ENCODE assay signal across 2 cellular contexts in genomic region chr21:32978346-32979270, GRCh38.
TF ChIP-seq lines count a peak whose summit lies in the region.

No MANE protein-coding gene starts in this region.

TF ChIP-seq in WTC11, 78 proteins besides CTCF, POLR2A, EP300 and RAD21 (continued from another document):
- TF ChIP-seq SMAD3 (CRISPR knock-in tag; IDR thresholded peaks at IDR 0.05; ENCODE audit: borderline replicate concordance) (no peak), ZNF219 (CRISPR knock-in tag; IDR thresholded peaks at IDR 0.05; ENCODE audit: borderline replicate concordance) (no peak), FOXJ3 (CRISPR knock-in tag; IDR thresholded peaks at IDR 0.05; ENCODE audit: borderline replicate concordance) (no peak), CREB1 (CRISPR knock-in tag; IDR thresholded peaks at IDR 0.05) (no peak), TEAD4 (CRISPR knock-in tag; IDR thresholded peaks at IDR 0.05) (no peak), ZNF138 (CRISPR knock-in tag; conservative IDR thresholded peaks at IDR 0.05) (no peak), TP53 (CRISPR knock-in tag; IDR thresholded peaks at IDR 0.05) (no peak), TEAD1 (CRISPR knock-in tag; IDR thresholded peaks at IDR 0.05) (no peak), SOX15 (CRISPR knock-in tag; IDR thresholded peaks at IDR 0.05) (no peak), MYBL2 (CRISPR knock-in tag; IDR thresholded peaks at IDR 0.05) (no peak), NFE2L1 (CRISPR knock-in tag; IDR thresholded peaks at IDR 0.05) (no peak), MXD4 (CRISPR knock-in tag; IDR thresholded peaks at IDR 0.05; ENCODE audit: borderline replicate concordance) (no peak), PREB (CRISPR knock-in tag; IDR thresholded peaks at IDR 0.05; ENCODE audit: borderline replicate concordance) (no peak), ZNF396 (CRISPR knock-in tag; IDR thresholded peaks at IDR 0.05; ENCODE audit: borderline replicate concordance) (no peak)
- TF ChIP-seq, protein P1, sequence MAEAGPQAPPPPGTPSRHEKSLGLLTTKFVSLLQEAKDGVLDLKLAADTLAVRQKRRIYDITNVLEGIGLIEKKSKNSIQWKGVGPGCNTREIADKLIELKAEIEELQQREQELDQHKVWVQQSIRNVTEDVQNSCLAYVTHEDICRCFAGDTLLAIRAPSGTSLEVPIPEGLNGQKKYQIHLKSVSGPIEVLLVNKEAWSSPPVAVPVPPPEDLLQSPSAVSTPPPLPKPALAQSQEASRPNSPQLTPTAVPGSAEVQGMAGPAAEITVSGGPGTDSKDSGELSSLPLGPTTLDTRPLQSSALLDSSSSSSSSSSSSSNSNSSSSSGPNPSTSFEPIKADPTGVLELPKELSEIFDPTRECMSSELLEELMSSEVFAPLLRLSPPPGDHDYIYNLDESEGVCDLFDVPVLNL (CRISPR knock-in tag; IDR thresholded peaks at IDR 0.05; ENCODE audit: borderline replicate concordance, low read depth), result no peak
- TF ChIP-seq, protein P2, sequence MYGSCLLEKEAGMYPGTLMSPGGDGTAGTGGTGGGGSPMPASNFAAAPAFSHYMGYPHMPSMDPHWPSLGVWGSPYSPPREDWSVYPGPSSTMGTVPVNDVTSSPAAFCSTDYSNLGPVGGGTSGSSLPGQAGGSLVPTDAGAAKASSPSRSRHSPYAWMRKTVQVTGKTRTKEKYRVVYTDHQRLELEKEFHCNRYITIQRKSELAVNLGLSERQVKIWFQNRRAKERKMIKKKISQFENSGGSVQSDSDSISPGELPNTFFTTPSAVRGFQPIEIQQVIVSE (CRISPR knock-in tag; IDR thresholded peaks at IDR 0.05; ENCODE audit: borderline replicate concordance), result no peak

TF ChIP-seq in H1, 55 proteins besides CTCF, POLR2A, EP300 and RAD21:
- no peak for TF ChIP-seq CHD7 (IDR thresholded peaks at IDR 0.05; ENCODE audit: insufficient replicate concordance, low read length)
- no peak for TF ChIP-seq NANOG (IDR thresholded peaks at IDR 0.05; ENCODE audit: insufficient read depth, low read depth, low read length, poor library complexity, severe bottlenecking)
- TF ChIP-seq SIRT6 (IDR thresholded peaks at IDR 0.05; ENCODE audit: low read length), result no peak
- no peak for TF ChIP-seq EGR1 (IDR thresholded peaks at IDR 0.05; ENCODE audit: borderline replicate concordance, low read depth, low read length)
- TF ChIP-seq SP4 (IDR thresholded peaks at IDR 0.05; ENCODE audit: low read length), result no peak
- TF ChIP-seq RFX5 (IDR thresholded peaks at IDR 0.05; ENCODE audit: borderline replicate concordance, low read depth, low read length), result no peak
- TF ChIP-seq, protein P3, sequence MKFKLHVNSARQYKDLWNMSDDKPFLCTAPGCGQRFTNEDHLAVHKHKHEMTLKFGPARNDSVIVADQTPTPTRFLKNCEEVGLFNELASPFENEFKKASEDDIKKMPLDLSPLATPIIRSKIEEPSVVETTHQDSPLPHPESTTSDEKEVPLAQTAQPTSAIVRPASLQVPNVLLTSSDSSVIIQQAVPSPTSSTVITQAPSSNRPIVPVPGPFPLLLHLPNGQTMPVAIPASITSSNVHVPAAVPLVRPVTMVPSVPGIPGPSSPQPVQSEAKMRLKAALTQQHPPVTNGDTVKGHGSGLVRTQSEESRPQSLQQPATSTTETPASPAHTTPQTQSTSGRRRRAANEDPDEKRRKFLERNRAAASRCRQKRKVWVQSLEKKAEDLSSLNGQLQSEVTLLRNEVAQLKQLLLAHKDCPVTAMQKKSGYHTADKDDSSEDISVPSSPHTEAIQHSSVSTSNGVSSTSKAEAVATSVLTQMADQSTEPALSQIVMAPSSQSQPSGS (IDR thresholded peaks at IDR 0.05; ENCODE audit: low read length), result no peak
- TF ChIP-seq, protein P4, sequence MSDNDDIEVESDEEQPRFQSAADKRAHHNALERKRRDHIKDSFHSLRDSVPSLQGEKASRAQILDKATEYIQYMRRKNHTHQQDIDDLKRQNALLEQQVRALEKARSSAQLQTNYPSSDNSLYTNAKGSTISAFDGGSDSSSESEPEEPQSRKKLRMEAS (IDR thresholded peaks at IDR 0.05), result no peak
- TF ChIP-seq, protein P5, sequence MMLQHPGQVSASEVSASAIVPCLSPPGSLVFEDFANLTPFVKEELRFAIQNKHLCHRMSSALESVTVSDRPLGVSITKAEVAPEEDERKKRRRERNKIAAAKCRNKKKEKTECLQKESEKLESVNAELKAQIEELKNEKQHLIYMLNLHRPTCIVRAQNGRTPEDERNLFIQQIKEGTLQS (IDR thresholded peaks at IDR 0.05; ENCODE audit: insufficient read depth, low read depth, low read length), result no peak
- no peak for TF ChIP-seq RBBP5 (IDR thresholded peaks at IDR 0.05; ENCODE audit: borderline replicate concordance, low read depth, low read length)
- TF ChIP-seq FOSL1 (IDR thresholded peaks at IDR 0.05; ENCODE audit: insufficient read depth, low read depth, low read length), result no peak
- TF ChIP-seq CEBPB (IDR thresholded peaks at IDR 0.05; ENCODE audit: low read depth, low read length), result no peak
- no peak for TF ChIP-seq NRF1 (IDR thresholded peaks at IDR 0.05; ENCODE audit: low read depth, low read length)
- no peak for TF ChIP-seq CHD1 (IDR thresholded peaks at IDR 0.05; ENCODE audit: low read depth, low read length)
- TF ChIP-seq SIX5 (IDR thresholded peaks at IDR 0.05; ENCODE audit: low read depth, low read length), result no peak
- no peak for TF ChIP-seq PHF8 (conservative IDR thresholded peaks at IDR 0.05; ENCODE audit: low read depth, low read length)
- TF ChIP-seq KDM5A (IDR thresholded peaks at IDR 0.05; ENCODE audit: low read length), result no peak
TF ChIP-seq in H1: peak in this region for 0.
